ENCODE assay signal across 24 cellular contexts in the genomic region with DNA sequence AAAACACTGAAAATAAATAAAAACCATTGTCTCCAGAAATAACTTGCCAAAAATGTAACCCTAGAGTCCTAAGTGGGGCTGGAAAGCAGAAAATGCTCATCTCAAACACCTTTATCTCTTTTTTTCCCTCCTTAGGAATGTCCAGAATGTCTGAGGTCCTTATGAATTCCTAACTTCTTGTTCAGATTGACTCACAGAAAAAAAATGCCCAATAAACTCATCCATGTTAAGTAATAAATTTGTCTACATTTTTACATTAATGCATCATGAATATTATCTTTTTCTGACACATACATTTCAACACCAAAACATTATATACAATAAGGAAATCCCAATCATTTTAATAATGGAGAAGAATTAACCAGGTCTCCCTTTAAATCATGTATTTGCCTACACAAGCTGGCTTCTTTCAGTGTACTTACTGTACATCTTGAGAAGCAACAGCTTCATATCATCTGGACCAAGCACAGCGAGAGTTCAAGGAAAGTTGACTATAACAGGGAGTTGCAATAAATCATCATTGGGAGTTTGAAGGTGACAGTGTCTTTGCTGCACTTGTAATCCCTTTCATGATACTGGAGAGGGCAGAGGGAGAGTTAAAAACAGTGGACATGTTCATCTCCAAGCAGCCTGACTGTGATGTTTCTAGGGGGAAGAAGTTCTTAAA.
DNase-seq lines count a peak whose midpoint lies in the region; ATAC-seq and TF ChIP-seq lines count a peak whose summit lies in the region.
"Had no signal": no experiment of that assay in that cellular context is flagged by ENCODE, and none has a peak within 500 bp of the region (broad histone marks: within the 10 kb centered on the region; RNA-seq: fewer than 3 reads in every experiment).

No MANE protein-coding gene starts in this region.

- DNase-seq in Caco-2 (no peak), LHCN-M2 (ENCODE audit: low read depth) (peak; percentile 39), choroid plexus epithelial cell (ENCODE audit: low read depth) (peak; percentile 56), mesothelial cell of epicardium (ENCODE audit: low spot score in 2 of 2, unreplicated experiment in 2 of 2) (no peak), epidermal melanocyte (ENCODE audit: insufficient read length, low spot score) (no peak), left ventricle myocardium inferior (no peak)
- DNase-seq: activated CD4-positive, alpha-beta T cell treated with anti-CD3 and anti-CD28 coated beads, Interleukin-2, amount 10 ng/mL, durations not matched to agents 24 days and 14 days; heart left ventricle; mucosa of descending colon; NCI-H1436; NCI-H524; stimulated activated CD4-positive, alpha-beta T cell treated with anti-CD3 and anti-CD28 coated beads, Interleukin-2, amount 100 ng/mL, for 24 hours had no signal

- ATAC-seq in HG03442 (IDR thresholded peaks at IDR 0.05; ENCODE audit: unreplicated experiment) (no peak), GM18511 (IDR thresholded peaks at IDR 0.05; ENCODE audit: unreplicated experiment) (no peak)
- ATAC-seq: activated naive CD4-positive, alpha-beta T cell treated with anti-CD3 and anti-CD28 coated beads, Interleukin-2, amount 50 U/mL, for 72 hours; HCT116; heart left ventricle; HepG2; mucosa of descending colon; stimulated activated effector memory CD8-positive, alpha-beta T cell treated with anti-CD3 and anti-CD28 coated beads, Interleukin-12 subunit alpha, Interleukin-12 subunit beta, amount 100 ng/mL, for 72 hours had no signal

- POLR2A ChIA-PET in Caco-2 (lab: Charles Lee), result no interaction called here

- H3K4me1 ChIP-seq in Caco-2, result peaks cover 45% of the 10 kb centered on the region
- H3K4me1 ChIP-seq in left ventricle myocardium inferior, result no peaks in the 10 kb centered on the region
- H3K4me1 ChIP-seq: ascending aorta, heart left ventricle, vagina had no signal

- H3K27me3 Mint-ChIP-seq in Caco-2 (ENCODE audit: insufficient read depth, unreplicated experiment), result no peaks in the 10 kb centered on the region
- H3K27me3 Mint-ChIP-seq in mesothelial cell of epicardium (ENCODE audit: low read depth), result no peaks in the 10 kb centered on the region
- H3K27me3 Mint-ChIP-seq: activated CD4-positive, alpha-beta T cell treated with anti-CD3 and anti-CD28 coated beads, Interleukin-2, amount 10 ng/mL, durations not matched to agents 24 days and 14 days; progenitor cell of endocrine pancreas had no signal

- H3K27me3 ChIP-seq in Caco-2 (replicated peaks; ENCODE audit: control insufficient read depth, insufficient read depth, low read length) (no peaks in the 10 kb centered on the region), left ventricle myocardium inferior (ENCODE audit: low read depth) (no peaks in the 10 kb centered on the region)
- H3K27me3 ChIP-seq: ascending aorta, heart left ventricle, vagina had no signal

- CTCF ChIA-PET in Caco-2 (lab: Charles Lee), result no interaction called here

- intact Hi-C loops in Caco-2 (cut with micrococcal nuclease; ENCODE audit: unreplicated experiment), result loop anchor here (5.0 kb wide), 1 partner anchor 230 kb away; no protein-coding TSS in a partner anchor
- intact Hi-C loops in left ventricle myocardium inferior (cut with micrococcal nuclease), result no loop called here

- no peak overlapping the region for H3K4me3 Mint-ChIP-seq in Caco-2 (ENCODE audit: unreplicated experiment)
- H3K4me3 Mint-ChIP-seq in mesothelial cell of epicardium, result peak overlapping the region; percentile 3
- H3K4me3 Mint-ChIP-seq: activated CD4-positive, alpha-beta T cell treated with anti-CD3 and anti-CD28 coated beads, Interleukin-2, amount 10 ng/mL, durations not matched to agents 24 days and 14 days; activated T-helper 1 cell treated with anti-CD3 and anti-CD28 coated beads, Interleukin-12 subunit alpha, Interleukin-12 subunit beta, Interleukin-2, Interleukin-4 antibody, amounts not matched to agents 30 ng/mL and 10 ng/mL and 1 ng/mL, durations not matched to agents 14 hours and 24 hours and 36 hours; neural crest cell; stimulated activated effector memory CD8-positive, alpha-beta T cell treated with anti-CD3 and anti-CD28 coated beads, Interleukin-12 subunit alpha, Interleukin-12 subunit beta, amount 100 ng/mL, for 72 hours had no signal

- H3K9me3 Mint-ChIP-seq in Caco-2 (ENCODE audit: unreplicated experiment), result peaks cover 24% of the 10 kb centered on the region
- peaks cover 3% of the 10 kb centered on the region for H3K9me3 Mint-ChIP-seq in mesothelial cell of epicardium
- H3K9me3 Mint-ChIP-seq: activated CD4-positive, alpha-beta T cell treated with anti-CD3 and anti-CD28 coated beads, Interleukin-2, amount 10 ng/mL, durations not matched to agents 24 days and 14 days; activated naive CD4-positive, alpha-beta T cell treated with anti-CD3 and anti-CD28 coated beads, Interleukin-2, amount 50 U/mL, for 72 hours; activated T-helper 1 cell treated with anti-CD3 and anti-CD28 coated beads, Interleukin-12 subunit alpha, Interleukin-12 subunit beta, Interleukin-2, Interleukin-4 antibody, amounts not matched to agents 30 ng/mL and 10 ng/mL and 1 ng/mL, durations not matched to agents 14 hours and 24 hours and 36 hours; neural crest cell; stimulated activated effector memory CD8-positive, alpha-beta T cell treated with anti-CD3 and anti-CD28 coated beads, Interleukin-12 subunit alpha, Interleukin-12 subunit beta, amount 100 ng/mL, for 72 hours had no signal

- TF ChIP-seq CTCF in Caco-2 (IDR thresholded peaks at IDR 0.05; ENCODE audit: insufficient read depth in 1 of 2, low read depth in 1 of 2, low read length in 1 of 2, severe bottlenecking in 1 of 2, unreplicated experiment in 1 of 2) (no peak), choroid plexus epithelial cell (conservative IDR thresholded peaks at IDR 0.05; ENCODE audit: low read depth, low read length) (no peak), mesothelial cell of epicardium (IDR thresholded peaks at IDR 0.05; ENCODE audit: unreplicated experiment) (no peak), left ventricle myocardium inferior (IDR thresholded peaks at IDR 0.05; ENCODE audit: borderline replicate concordance) (no peak)

- H3K4me1 Mint-ChIP-seq in Caco-2 (ENCODE audit: low read depth, unreplicated experiment), result peaks cover 30% of the 10 kb centered on the region
- H3K4me1 Mint-ChIP-seq in mesothelial cell of epicardium, result peaks cover 46% of the 10 kb centered on the region
- H3K4me1 Mint-ChIP-seq: activated CD4-positive, alpha-beta T cell treated with anti-CD3 and anti-CD28 coated beads, Interleukin-2, amount 10 ng/mL, durations not matched to agents 24 days and 14 days; neural crest cell; stimulated activated effector memory CD8-positive, alpha-beta T cell treated with anti-CD3 and anti-CD28 coated beads, Interleukin-12 subunit alpha, Interleukin-12 subunit beta, amount 100 ng/mL, for 72 hours had no signal

- H3K4me3 ChIP-seq in Caco-2 (ENCODE audit: low read depth, low read length), result no peak overlapping the region
- no peak overlapping the region for H3K4me3 ChIP-seq in choroid plexus epithelial cell (ENCODE audit: low read depth, low read length)
- H3K4me3 ChIP-seq in left ventricle myocardium inferior, result no peak overlapping the region
- H3K4me3 ChIP-seq: ascending aorta, heart left ventricle, mucosa of descending colon, vagina had no signal

- H3K27ac ChIP-seq in left ventricle myocardium inferior (replicated peaks), result no peak overlapping the region
- H3K27ac ChIP-seq: ascending aorta, C4-2B, heart left ventricle, vagina had no signal

- H3K36me3 Mint-ChIP-seq in Caco-2 (ENCODE audit: insufficient read depth, unreplicated experiment) (no peaks in the 10 kb centered on the region), mesothelial cell of epicardium (no peaks in the 10 kb centered on the region)
- H3K36me3 Mint-ChIP-seq: activated naive CD4-positive, alpha-beta T cell treated with anti-CD3 and anti-CD28 coated beads, Interleukin-2, amount 50 U/mL, for 72 hours; stimulated activated effector memory CD8-positive, alpha-beta T cell treated with anti-CD3 and anti-CD28 coated beads, Interleukin-12 subunit alpha, Interleukin-12 subunit beta, amount 100 ng/mL, for 72 hours had no signal

- H3K27ac Mint-ChIP-seq in Caco-2 (ENCODE audit: unreplicated experiment) (peak overlapping the region; percentile 56), mesothelial cell of epicardium (peak overlapping the region; percentile 86)
- H3K27ac Mint-ChIP-seq: activated CD4-positive, alpha-beta T cell treated with anti-CD3 and anti-CD28 coated beads, Interleukin-2, amount 10 ng/mL, durations not matched to agents 24 days and 14 days; activated naive CD4-positive, alpha-beta T cell treated with anti-CD3 and anti-CD28 coated beads, Interleukin-2, amount 50 U/mL, for 72 hours; activated T-helper 1 cell treated with anti-CD3 and anti-CD28 coated beads, Interleukin-12 subunit alpha, Interleukin-12 subunit beta, Interleukin-2, Interleukin-4 antibody, amounts not matched to agents 30 ng/mL and 10 ng/mL and 1 ng/mL, durations not matched to agents 14 hours and 24 hours and 36 hours; progenitor cell of endocrine pancreas; stimulated activated effector memory CD8-positive, alpha-beta T cell treated with anti-CD3 and anti-CD28 coated beads, Interleukin-12 subunit alpha, Interleukin-12 subunit beta, amount 100 ng/mL, for 72 hours had no signal

- no peaks in the 10 kb centered on the region for H3K36me3 ChIP-seq in Caco-2 (ENCODE audit: control insufficient read depth, insufficient read depth, low read length)
- no peaks in the 10 kb centered on the region for H3K36me3 ChIP-seq in left ventricle myocardium inferior
- H3K36me3 ChIP-seq: ascending aorta, heart left ventricle, vagina had no signal

- no TSS peak for BruUV-seq in Caco-2 (replicated peaks; lab: Mats Ljungman, UMichigan)

- H3K9me3 ChIP-seq in Caco-2, result 0 out of 2 replicates have a peak, but pooled peaks cover 5% of the 10 kb centered on the region
- no peaks in the 10 kb centered on the region for H3K9me3 ChIP-seq in left ventricle myocardium inferior (replicated peaks)
- H3K9me3 ChIP-seq: ascending aorta, heart left ventricle, mucosa of descending colon, vagina had no signal

Comparison
In these comparisons a context has a peak if more than half of its experiments do, and no peak if none do; other contexts are left out.
1. DNase-seq: peak in LHCN-M2 (single experiment) and choroid plexus epithelial cell (single experiment); none in Caco-2 (0 of 2), mesothelial cell of epicardium (0 of 2), epidermal melanocyte (single experiment) and left ventricle myocardium inferior (single experiment).